21 cellular contexts compared by ENCODE assay signal in genomic region chr11:118748056-118748455, GRCh38. TPM values are rescaled to one million over a fixed set of nuclear protein-coding genes. Genes with fewer than 3 reads are reported as not detected.
DNase-seq lines count a peak whose midpoint lies in the region; ATAC-seq lines count a peak whose summit lies in the region.
"Had no signal": no experiment of that assay in that cellular context is flagged by ENCODE, and none has a peak within 500 bp of the region (broad histone marks: within the 10 kb centered on the region; RNA-seq: fewer than 3 reads in every experiment).

No MANE protein-coding gene starts in this region.

- no peaks in the 10 kb centered on the region for H3K4me1 ChIP-seq in CD8-positive, alpha-beta memory T cell (ENCODE audit: insufficient read depth, low read length)
- H3K4me1 ChIP-seq: A549 had no signal

- H3K4me1 Mint-ChIP-seq in activated T-cell treated with anti-CD3 and anti-CD28 coated beads, Interleukin-2, amount 50 U/mL, for 24 hours (ENCODE audit: low read depth) = peaks cover 10% of the 10 kb centered on the region
- peaks cover 9 to 28% (median 14%) of the 10 kb centered on the region in 3 donors for H3K4me1 Mint-ChIP-seq in CD8-positive, alpha-beta memory T cell
- peaks cover 2 to 22% of the 10 kb centered on the region in 2 donors for H3K4me1 Mint-ChIP-seq in effector memory CD8-positive, alpha-beta T cell (ENCODE audit: low read depth in 2 of 2)
- H3K4me1 Mint-ChIP-seq in naive thymus-derived CD8-positive, alpha-beta T cell = peaks cover 12 to 44% (median 24%) of the 10 kb centered on the region in 4 donors

- no peak overlapping the region for H3K27ac ChIP-seq in CD8-positive, alpha-beta memory T cell (ENCODE audit: low read depth, low read length)
- H3K27ac ChIP-seq: A549 had no signal

- POLR2A ChIA-PET in CD8-positive, alpha-beta memory T cell (lab: Charles Lee) = no interaction called here
- POLR2A ChIA-PET in naive thymus-derived CD8-positive, alpha-beta T cell (lab: Charles Lee) = no interaction called here

- H3K9me3 ChIP-seq in CD8-positive, alpha-beta memory T cell (ENCODE audit: low read length) = no peaks in the 10 kb centered on the region
- H3K9me3 ChIP-seq: A549, tibial artery had no signal

- no peak overlapping the region for H3K4me3 Mint-ChIP-seq in activated T-cell treated with anti-CD3 and anti-CD28 coated beads, Interleukin-2, amount 50 U/mL, for 24 hours
- no peak overlapping the region for H3K4me3 Mint-ChIP-seq in CD8-positive, alpha-beta memory T cell
- no peak overlapping the region for H3K4me3 Mint-ChIP-seq in effector memory CD8-positive, alpha-beta T cell
- no peak overlapping the region for H3K4me3 Mint-ChIP-seq in naive thymus-derived CD8-positive, alpha-beta T cell
- H3K4me3 Mint-ChIP-seq: activated T-cell treated with anti-CD3 and anti-CD28 coated beads, Interleukin-2, amount 50 U/mL, for 4 hours had no signal

- H3K27ac Mint-ChIP-seq in activated T-cell treated with anti-CD3 and anti-CD28 coated beads, Interleukin-2, amount 50 U/mL, for 24 hours = peak overlapping the region; percentile 45
- H3K27ac Mint-ChIP-seq in CD8-positive, alpha-beta memory T cell = peak overlapping the region in 6 of 8 donors; percentile 12 to 80 (median 37)
- H3K27ac Mint-ChIP-seq in effector memory CD8-positive, alpha-beta T cell = peak overlapping the region; percentile 19 to 66
- peak overlapping the region in 9 of 10 donors; percentile 4 to 79 (median 64) for H3K27ac Mint-ChIP-seq in naive thymus-derived CD8-positive, alpha-beta T cell

- no peak overlapping the region for H3K4me3 ChIP-seq in CD8-positive, alpha-beta memory T cell (ENCODE audit: low read length)
- H3K4me3 ChIP-seq: A549, smooth muscle cell, tibial artery had no signal

- DNase-seq in activated T-cell treated with anti-CD3 and anti-CD28 coated beads, Interleukin-2, amount 50 U/mL, for 24 hours = no peak
- no peak for DNase-seq in activated T-cell treated with anti-CD3 and anti-CD28 coated beads, Interleukin-2, amount 50 U/mL, for 48 hours
- no peak for DNase-seq in CD8-positive, alpha-beta memory T cell
- DNase-seq in effector memory CD8-positive, alpha-beta T cell = no peak
- no peak for DNase-seq in naive thymus-derived CD8-positive, alpha-beta T cell
- DNase-seq in D341Med (ENCODE audit: low spot score) (no peak), A172 (ENCODE audit: low spot score) (no peak)
- DNase-seq: activated CD4-positive, CD25-positive, alpha-beta regulatory T cell treated with anti-CD3 and anti-CD28 coated beads, Interleukin-2, amount 50 U/mL, for 72 hours; activated naive CD4-positive, alpha-beta T cell treated with anti-CD3 and anti-CD28 coated beads, Interleukin-2, amount 50 U/mL, for 16 hours; activated T-cell treated with anti-CD3 and anti-CD28 coated beads, Interleukin-2, amount 50 U/mL, for 4 hours; NCI-H187; NCI-H345; NCI-H774; Right ventricle myocardium superior; stimulated activated CD4-positive, alpha-beta T cell treated with anti-CD3 and anti-CD28 coated beads, Interleukin-2, amount 100 ng/mL, for 48 hours; stimulated activated naive CD8-positive, alpha-beta T cell treated with anti-CD3 and anti-CD28 coated beads, Interleukin-15, Interleukin-2, amounts not matched to agents 100 U/mL and 50 U/mL, for 24 hours; SW 1271; tibial artery had no signal

- peaks cover 51% of the 10 kb centered on the region for H3K36me3 Mint-ChIP-seq in activated T-cell treated with anti-CD3 and anti-CD28 coated beads, Interleukin-2, amount 50 U/mL, for 24 hours (ENCODE audit: low read depth)
- peaks cover 0 to 53% (median 14%) of the 10 kb centered on the region in 3 donors for H3K36me3 Mint-ChIP-seq in CD8-positive, alpha-beta memory T cell
- H3K36me3 Mint-ChIP-seq in effector memory CD8-positive, alpha-beta T cell (ENCODE audit: insufficient read depth) = peaks cover 57% of the 10 kb centered on the region
- peaks cover 0 to 54% (median 11%) of the 10 kb centered on the region in 3 donors for H3K36me3 Mint-ChIP-seq in naive thymus-derived CD8-positive, alpha-beta T cell

- no peak for ATAC-seq in effector memory CD8-positive, alpha-beta T cell (replicated peaks)
- no peak for ATAC-seq in naive thymus-derived CD8-positive, alpha-beta T cell
- no peak for ATAC-seq in GM18502 (IDR thresholded peaks at IDR 0.05; ENCODE audit: poor library complexity, unreplicated experiment)
- ATAC-seq: activated T-cell treated with anti-CD3 and anti-CD28 coated beads, Interleukin-2, amount 50 U/mL, for 4 hours; stimulated activated naive CD8-positive, alpha-beta T cell treated with anti-CD3 and anti-CD28 coated beads, Interleukin-15, Interleukin-2, amounts not matched to agents 100 U/mL and 50 U/mL, for 24 hours had no signal

- H3K9me3 Mint-ChIP-seq in activated T-cell treated with anti-CD3 and anti-CD28 coated beads, Interleukin-2, amount 50 U/mL, for 24 hours = no peaks in the 10 kb centered on the region
- H3K9me3 Mint-ChIP-seq in CD8-positive, alpha-beta memory T cell = no peaks in the 10 kb centered on the region
- no peaks in the 10 kb centered on the region for H3K9me3 Mint-ChIP-seq in effector memory CD8-positive, alpha-beta T cell
- H3K9me3 Mint-ChIP-seq in naive thymus-derived CD8-positive, alpha-beta T cell = no peaks in the 10 kb centered on the region
- H3K9me3 Mint-ChIP-seq: activated T-cell treated with anti-CD3 and anti-CD28 coated beads, Interleukin-2, amount 50 U/mL, for 4 hours had no signal

- CTCF ChIA-PET in CD8-positive, alpha-beta memory T cell (lab: Charles Lee) = no interaction called here

- H3K27me3 ChIP-seq in CD8-positive, alpha-beta memory T cell (ENCODE audit: insufficient read depth, low read length, poor library complexity, severe bottlenecking) = no peaks in the 10 kb centered on the region
- H3K27me3 ChIP-seq: tibial artery had no signal

- H3K36me3 ChIP-seq in CD8-positive, alpha-beta memory T cell (ENCODE audit: insufficient read depth, low read length) = peaks cover 22% of the 10 kb centered on the region

- no peaks in the 10 kb centered on the region for H3K27me3 Mint-ChIP-seq in activated T-cell treated with anti-CD3 and anti-CD28 coated beads, Interleukin-2, amount 50 U/mL, for 24 hours
- H3K27me3 Mint-ChIP-seq in CD8-positive, alpha-beta memory T cell = no peaks in the 10 kb centered on the region
- H3K27me3 Mint-ChIP-seq in effector memory CD8-positive, alpha-beta T cell = no peaks in the 10 kb centered on the region
- no peaks in the 10 kb centered on the region for H3K27me3 Mint-ChIP-seq in naive thymus-derived CD8-positive, alpha-beta T cell

RNA-seq across cellular contexts. Expression of gene DDX6, which starts 42.9 kb away (rescaled TPM):
- 100 to 1,000 TPM; 187 to 189 TPM for total RNA-seq in CD8-positive, alpha-beta memory T cell
- 85.6 TPM for polyA plus RNA-seq in CD8-positive, alpha-beta memory T cell
- total RNA-seq in naive thymus-derived CD8-positive, alpha-beta T cell = 100 to 1,000 TPM; 334 to 340 TPM
- 100 to 1,000 TPM in 2 of 3 donors, 10 to 100 TPM in 1; 82.7 to 107 (median 106) TPM for polyA plus RNA-seq in naive thymus-derived CD8-positive, alpha-beta T cell
- total RNA-seq in A172 (2014; rRNA removed; shearing (Covaris generic)) = 40.1 and 46.7 TPM in 2 replicates
